ENCODE assay signal across 9 cellular contexts in the genomic region with DNA sequence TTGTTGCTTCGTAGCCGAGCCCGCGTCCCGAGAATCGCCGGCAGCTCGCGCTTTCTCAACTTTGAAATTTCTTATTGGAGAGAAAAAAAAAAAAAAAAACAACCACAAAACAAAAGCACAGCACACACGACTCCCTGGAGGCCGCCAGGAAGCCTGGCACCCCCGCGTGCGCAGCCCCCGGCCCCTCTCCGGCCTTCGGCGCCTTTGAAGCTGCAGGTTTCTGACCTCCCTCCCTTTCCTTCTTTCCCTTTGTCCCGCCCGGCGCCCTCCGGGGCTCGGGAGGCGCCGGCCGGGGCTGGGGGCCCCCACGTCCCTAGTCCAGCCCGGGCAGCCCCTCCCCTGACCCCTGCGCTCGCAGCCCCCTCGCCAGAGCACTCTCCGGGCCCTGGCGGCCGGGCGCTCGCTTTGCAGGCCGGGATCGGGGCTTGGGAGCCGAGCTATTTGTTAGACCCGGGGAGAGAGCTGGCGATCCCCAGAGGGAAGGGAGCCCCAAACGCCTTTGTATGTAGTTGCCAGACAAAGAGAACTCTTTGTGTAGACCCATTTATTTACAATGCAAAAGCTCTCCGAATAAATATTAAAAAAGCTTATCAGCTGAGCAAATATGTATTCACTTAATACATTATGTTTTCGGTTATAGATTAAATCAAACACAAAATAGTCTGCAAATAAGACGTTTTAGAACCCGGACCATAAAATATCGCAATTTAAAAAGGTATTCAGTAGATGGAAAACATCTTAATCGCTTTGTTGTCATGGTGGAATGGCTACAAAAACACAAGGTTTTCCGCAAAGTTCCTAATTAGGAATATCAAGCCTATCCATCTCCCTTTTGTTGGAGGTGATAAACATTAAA. TPM values are rescaled to one million over a fixed set of nuclear protein-coding genes. Genes with fewer than 3 reads are reported as not detected.
DNase-seq lines count a peak whose midpoint lies in the region; ATAC-seq, FAIRE-seq and TF ChIP-seq lines count a peak whose summit lies in the region.
"Had no signal": no experiment of that assay in that cellular context is flagged by ENCODE, and none has a peak within 500 bp of the region (broad histone marks: within the 10 kb centered on the region; RNA-seq: fewer than 3 reads in every experiment).

No MANE protein-coding gene starts in this region.

- H3K9me3 Mint-ChIP-seq in activated naive CD4-positive, alpha-beta T cell treated with anti-CD3 and anti-CD28 coated beads, Interleukin-2, amount 50 U/mL, for 24 hours, result no peaks in the 10 kb centered on the region

- H3K36me3 ChIP-seq in bronchial epithelial cell (ENCODE audit: control insufficient read depth, insufficient read depth, low read length), result no peaks in the 10 kb centered on the region
- H3K36me3 ChIP-seq in HepG2 (replicated peaks in 1 of 2; ENCODE audit: control insufficient read depth in 1 of 2, insufficient read depth in 2 of 2, low read length in 2 of 2), result no peaks in the 10 kb centered on the region
- H3K36me3 ChIP-seq in thoracic aorta, result no peaks in the 10 kb centered on the region

- ATAC-seq in HepG2 (peak; percentile 55), thoracic aorta (ENCODE audit: insufficient number of reproducible peaks, low FRiP score, low read depth) (no peak), GM21381 (IDR thresholded peaks at IDR 0.05; ENCODE audit: unreplicated experiment) (no peak), GM18861 (IDR thresholded peaks at IDR 0.05; ENCODE audit: unreplicated experiment) (no peak)
- ATAC-seq: left colon had no signal

- H4K20me1 ChIP-seq in HepG2 (ENCODE audit: insufficient read depth, low read length), result peaks cover 5% of the 10 kb centered on the region

- WGBS in HepG2 (ENCODE audit: low lambda C conversion rate), result 3% methylated on average over 49 of the region's 49 CpGs

- H3K9ac ChIP-seq in HepG2 (ENCODE audit: insufficient read depth, low read depth, low read length), result peak overlapping the region; percentile 84

- POLR2A ChIA-PET in HepG2 (lab: Yijun Ruan, JAX), result interaction anchor here (0.5 to 2.0 kb wide), 21 partner anchors 9 to 942 kb away, joined by 3 to 19 read pairs (median 4); a partner anchor contains a TSS

- no peak for DNase-seq in activated naive CD4-positive, alpha-beta T cell treated with Interleukin-2 at 50 U/mL for 16 hours
- DNase-seq in NCI-H510A (lab: John Stamatoyannopoulos, UW) (peak; percentile 56), bronchial epithelial cell (ENCODE audit: low read depth) (no peak), HepG2 (ENCODE audit: low spot score) (peak; percentile 93), thoracic aorta (ENCODE audit: low spot score) (no peak)

- peak overlapping the region; percentile 17 for H3K27ac Mint-ChIP-seq in activated naive CD4-positive, alpha-beta T cell treated with anti-CD3 and anti-CD28 coated beads, Interleukin-2, amount 50 U/mL, for 24 hours

- in situ Hi-C loops in HepG2 (cut with HindIII; ENCODE audit: extremely low pct_ligation_motif_present, low pct_unique_long_range_greater_than_20kb), result loop anchor here (5.0 kb wide), 1 partner anchor 90 kb away; no protein-coding TSS in a partner anchor

- peaks cover 28% of the 10 kb centered on the region for H3K79me2 ChIP-seq in HepG2 (ENCODE audit: insufficient read depth, low read length)

- H3K4me3 Mint-ChIP-seq in activated naive CD4-positive, alpha-beta T cell treated with anti-CD3 and anti-CD28 coated beads, Interleukin-2, amount 50 U/mL, for 24 hours, result peak overlapping the region; percentile 67

- no peak for TF ChIP-seq POLR2A in HepG2 (IDR thresholded peaks at IDR 0.05; ENCODE audit: insufficient read depth in 1 of 2, low read depth in 2 of 2, low read length in 2 of 2)

- TF ChIP-seq RAD21 in HepG2 (CRISPR knock-in tag; IDR thresholded peaks at IDR 0.05), result peak; percentile 47

- TF ChIP-seq CTCF in bronchial epithelial cell (IDR thresholded peaks at IDR 0.05; ENCODE audit: insufficient read depth, low read length, severe bottlenecking), result peak; percentile 3
- TF ChIP-seq CTCF in HepG2 (CRISPR knock-in tag; IDR thresholded peaks at IDR 0.05), result peak; percentile 39; the same call in 1 of the 2 replicates
- TF ChIP-seq CTCF in thoracic aorta (IDR thresholded peaks at IDR 0.05), result peak; percentile 46

- H3K9me3 ChIP-seq in HepG2 (ENCODE audit: low read length) (no peaks in the 10 kb centered on the region), thoracic aorta (no peaks in the 10 kb centered on the region)

- peaks cover 1% of the 10 kb centered on the region for H3K36me3 Mint-ChIP-seq in activated naive CD4-positive, alpha-beta T cell treated with anti-CD3 and anti-CD28 coated beads, Interleukin-2, amount 50 U/mL, for 24 hours

- intact Hi-C loops in HepG2 (cut with micrococcal nuclease; ENCODE audit: unreplicated experiment), result loop anchor here (10.0 kb wide), 1 partner anchor 117 kb away; a partner anchor contains a TSS

- H3K27me3 Mint-ChIP-seq in activated naive CD4-positive, alpha-beta T cell treated with anti-CD3 and anti-CD28 coated beads, Interleukin-2, amount 50 U/mL, for 24 hours, result peaks cover 41% of the 10 kb centered on the region

- no TSS peak for BruUV-seq in HepG2 (replicated peaks; lab: Mats Ljungman, UMichigan)

- H3K27ac ChIP-seq in HepG2 (ENCODE audit: extremely low read length, insufficient read depth, low read length) (peak overlapping the region; percentile 92), thoracic aorta (peak overlapping the region; percentile 94 to 97)

- H3K27me3 ChIP-seq in bronchial epithelial cell (ENCODE audit: control insufficient read depth, insufficient read depth, low read length), result no peaks in the 10 kb centered on the region
- H3K27me3 ChIP-seq in HepG2 (ENCODE audit: control insufficient read depth in 1 of 2, insufficient read depth in 2 of 2, low read length in 2 of 2), result peaks cover 3 to 63% of the 10 kb centered on the region in 2 experiments; a peak in 4 of 5 replicates
- no peaks in the 10 kb centered on the region for H3K27me3 ChIP-seq in thoracic aorta (replicated peaks; ENCODE audit: insufficient read depth)

- peaks cover 26% of the 10 kb centered on the region for H3K4me1 Mint-ChIP-seq in activated naive CD4-positive, alpha-beta T cell treated with anti-CD3 and anti-CD28 coated beads, Interleukin-2, amount 50 U/mL, for 24 hours

- peak in 1 of 2 experiments; percentile 71; a peak in 1 of 4 replicates for TF ChIP-seq EP300 in HepG2 (IDR thresholded peaks at IDR 0.05; ENCODE audit: low read depth in 2 of 2, low read length in 2 of 2)
- TF ChIP-seq EP300 in HepG2 (CRISPR knock-in tag; IDR thresholded peaks at IDR 0.05; ENCODE audit: borderline replicate concordance), result peak; percentile 82; the same call in 1 of the 2 replicates

- H3K4me2 ChIP-seq in HepG2 (ENCODE audit: low read depth, low read length), result peak overlapping the region; percentile 90

- no peak for FAIRE-seq in bronchial epithelial cell (lab: Jason Lieb, UNC)
- peak; percentile 12 for FAIRE-seq in HepG2 (lab: Jason Lieb, UNC)

- peak overlapping the region; percentile 62 for H3K4me3 ChIP-seq in bronchial epithelial cell (ENCODE audit: low read depth, low read length)
- H3K4me3 ChIP-seq in HepG2 (replicated peaks in 1 of 3; ENCODE audit: insufficient read depth in 1 of 3, low read depth in 2 of 3, low read length in 3 of 3), result peak overlapping the region; percentile 78 to 87 (median 79)
- peak overlapping the region; percentile 92 for H3K4me3 ChIP-seq in thoracic aorta

- CTCF ChIA-PET in HepG2 (lab: Yijun Ruan, JAX; ENCODE audit: low intra/inter-chr PET ratio, low total read pairs), result interaction anchor here (1.0 to 1.2 kb wide), 2 partner anchors 88 to 102 kb away, joined by 3 to 5 read pairs; no protein-coding TSS in a partner anchor

- H3K4me1 ChIP-seq in HepG2 (ENCODE audit: insufficient read depth, low read length) (peaks cover 82% of the 10 kb centered on the region), thoracic aorta (ENCODE audit: control insufficient read depth in 1 of 2, low read depth in 2 of 2) (peaks cover 16 to 37% of the 10 kb centered on the region in 2 donors)

- no peak overlapping the region for H2AFZ ChIP-seq in HepG2 (ENCODE audit: low read length)

TF ChIP-seq in HepG2, 621 proteins besides CTCF, POLR2A, EP300 and RAD21 (continues in another document):
- TF ChIP-seq TBX3 (IDR thresholded peaks at IDR 0.05; ENCODE audit: borderline replicate concordance), result no peak
- TF ChIP-seq ZNF674 (CRISPR knock-in tag; IDR thresholded peaks at IDR 0.05; ENCODE audit: low read depth), result 0 out of 2 replicates have a peak, but pooled peaks have one; percentile 7
- TF ChIP-seq IRX3 (CRISPR knock-in tag; IDR thresholded peaks at IDR 0.05; ENCODE audit: borderline replicate concordance, low read depth), result no peak
- TF ChIP-seq MEIS2 (CRISPR knock-in tag; IDR thresholded peaks at IDR 0.05), result no peak
- no peak for TF ChIP-seq ZNF501 (CRISPR knock-in tag; IDR thresholded peaks at IDR 0.05)
- no peak for TF ChIP-seq ZNF616 (CRISPR knock-in tag; IDR thresholded peaks at IDR 0.05; ENCODE audit: low read depth)
- no peak for TF ChIP-seq ZMYM2 (CRISPR knock-in tag; IDR thresholded peaks at IDR 0.05)

RNA-seq across cellular contexts. Expression of a gene that starts 2.3 kb away (rescaled TPM):
- 0.79 and 1.8 TPM in 2 replicates for total RNA-seq in bronchial epithelial cell
- total RNA-seq in HepG2 (2016; rRNA removed; fragmentation: Illumina TruSeq; extraction: Trizol), result 0.94 and 1.7 TPM in 2 replicates
- total RNA-seq in HepG2 (2016; cell fraction: cytosol; rRNA removed; fragmentation: Illumina TruSeq; extraction: Trizol; ENCODE audit: low read depth), result 1.4 and 1.8 TPM in 2 replicates
- total RNA-seq in HepG2 (2016; cell fraction: insoluble cytoplasmic fraction; rRNA removed; fragmentation: Illumina TruSeq; extraction: Trizol), result 1.2 and 1.8 TPM in 2 replicates
- total RNA-seq in HepG2 (2016; cell fraction: membrane; rRNA removed; fragmentation: Illumina TruSeq; extraction: Trizol), result 1.2 and 1.9 TPM in 2 replicates
- total RNA-seq in HepG2 (2016; cell fraction: nucleus; rRNA removed; fragmentation: Illumina TruSeq; extraction: Trizol), result 2.8 and 3.9 TPM in 2 replicates
- 1.4 TPM in 2 replicates for polyA plus RNA-seq in HepG2 (2011; rRNA removed)
- 0.42 and 0.64 TPM in 2 replicates for polyA plus RNA-seq in HepG2 (2011; cell fraction: cytosol; rRNA removed)
- polyA plus RNA-seq in HepG2 (2011; cell fraction: nucleus; rRNA removed), result 15.9 and 22.2 TPM in 2 replicates
- 1.8 and 2.5 TPM in 2 replicates for polyA plus RNA-seq in HepG2 (2012)
- 1.1 and 1.4 TPM in 2 replicates for polyA plus RNA-seq in HepG2 (2016; cell fraction: cytosol; fragmentation: Illumina TruSeq; extraction: Trizol; ENCODE audit: low read depth)
- 1.3 and 1.9 TPM in 2 replicates for polyA plus RNA-seq in HepG2 (2016; cell fraction: insoluble cytoplasmic fraction; fragmentation: Illumina TruSeq; extraction: Trizol; ENCODE audit: low read depth)
- 1.9 and 2.3 TPM in 2 replicates for polyA plus RNA-seq in HepG2 (2016; cell fraction: membrane; fragmentation: Illumina TruSeq; extraction: Trizol; ENCODE audit: low read depth)
- polyA plus RNA-seq in HepG2 (2016; cell fraction: nucleus; fragmentation: Illumina TruSeq; extraction: Trizol; ENCODE audit: insufficient read depth, low read depth), result 9.5 and 11.0 TPM in 2 replicates
- 1.7 and 5.4 TPM in 2 replicates for polyA minus RNA-seq in HepG2 (2011; rRNA and poly(A)+ RNA removed; ENCODE audit: low replicate concordance)
- polyA minus RNA-seq in HepG2 (2011; cell fraction: cytosol; rRNA and poly(A)+ RNA removed), result 1.1 and 1.9 TPM in 2 replicates
- polyA minus RNA-seq in HepG2 (2011; cell fraction: nucleus; rRNA and poly(A)+ RNA removed), result 5.5 and 5.9 TPM in 2 replicates
- 10 to 100 TPM; 41.2 to 69.6 TPM for total RNA-seq in thoracic aorta

Comparison
In these comparisons a context has a peak if more than half of its experiments do, and no peak if none do; other contexts are left out.
1. DNase-seq: peak in NCI-H510A (single experiment) and HepG2 (single experiment); none in activated naive CD4-positive, alpha-beta T cell treated with Interleukin-2 at 50 U/mL for 16 hours (single experiment), bronchial epithelial cell (single experiment) and thoracic aorta (single experiment).
2. RNA of a gene that starts 2.3 kb away (total RNA-seq): 41.2 to 69.6 TPM in thoracic aorta; 0.94 to 3.9 TPM in HepG2 and 0.79 to 1.8 TPM in bronchial epithelial cell; every median in the first group is over 4 times any median in the second.
3. Peak in every context shown above with its lines, with median percentiles within 50 percentile points of each other: H3K4me3 ChIP-seq and CTCF ChIP-seq.